2 cellular contexts compared by ENCODE assay signal in genomic region chr2:189016311-189016830, GRCh38.
TF ChIP-seq lines count a peak whose summit lies in the region.

No MANE protein-coding gene starts in this region.

TF ChIP-seq in SK-N-SH treated with all-trans-retinoic acid at 6 μM for 48 hours, 23 proteins besides CTCF, POLR2A, EP300 and RAD21 (continued from another document):
- TF ChIP-seq CREB5 (CRISPR knock-in tag; IDR thresholded peaks at IDR 0.05; ENCODE audit: low read depth) (peak; percentile 45; the same call in 1 of the 2 replicates), CSDC2 (CRISPR knock-in tag; IDR thresholded peaks at IDR 0.05) (no peak), ISL1 (CRISPR knock-in tag; IDR thresholded peaks at IDR 0.05) (peak; percentile 91), PATZ1 (CRISPR knock-in tag; IDR thresholded peaks at IDR 0.05; ENCODE audit: borderline replicate concordance) (0 out of 2 replicates have a peak, but pooled peaks have one; percentile 22), GLIS3 (CRISPR knock-in tag; IDR thresholded peaks at IDR 0.05) (no peak)

TF ChIP-seq in endothelial cell of umbilical vein, 7 proteins besides CTCF, POLR2A, EP300 and RAD21 (continued from another document):
- no peak for TF ChIP-seq EZH2 (IDR thresholded peaks at IDR 0.05; ENCODE audit: borderline replicate concordance, low read depth, low read length, severe bottlenecking)
